In genomic region chr7:3206771-3207191, GRCh38 we compare ENCODE assay signal across 19 cellular contexts.
"Had no signal": no experiment of that assay in that cellular context is flagged by ENCODE, and none has a peak within 500 bp of the region (broad histone marks: within the 10 kb centered on the region; RNA-seq: fewer than 3 reads in every experiment).

No MANE protein-coding gene starts in this region.

- H3K27ac Mint-ChIP-seq: activated naive CD4-positive, alpha-beta T cell treated with anti-CD3 and anti-CD28 coated beads, Interleukin-2, amount 10 ng/mL, durations not matched to agents 7 days and 5 days; T-helper 2 cell treated with Interferon-gamma antibody and Interleukin-4, amounts not matched to agents 5 μg/mL and 100 μg/mL, for 36 hours had no signal

- H3K27ac ChIP-seq: adrenal gland, colonic mucosa, epithelial cell of prostate, prostate gland, suprapubic skin, upper lobe of left lung had no signal

- H3K27me3 Mint-ChIP-seq: activated naive CD4-positive, alpha-beta T cell treated with anti-CD3 and anti-CD28 coated beads, Interleukin-2, amount 10 ng/mL, durations not matched to agents 7 days and 5 days; naive thymus-derived CD8-positive, alpha-beta T cell had no signal

- H3K4me1 ChIP-seq: adrenal gland, colonic mucosa, prostate gland, upper lobe of left lung had no signal

- H3K36me3 Mint-ChIP-seq: activated naive CD4-positive, alpha-beta T cell treated with anti-CD3 and anti-CD28 coated beads, Interleukin-2, amount 10 ng/mL, durations not matched to agents 7 days and 5 days; naive thymus-derived CD8-positive, alpha-beta T cell had no signal

- H3K4me3 Mint-ChIP-seq: activated naive CD4-positive, alpha-beta T cell treated with anti-CD3 and anti-CD28 coated beads, Interleukin-2, amount 10 ng/mL, durations not matched to agents 7 days and 5 days; naive thymus-derived CD8-positive, alpha-beta T cell; T-helper 2 cell treated with Interferon-gamma antibody and Interleukin-4, amounts not matched to agents 5 μg/mL and 100 μg/mL, for 36 hours had no signal

- DNase-seq: activated CD4-positive, alpha-beta T cell treated with anti-CD3 and anti-CD28 coated beads, Interleukin-2, amount 50 U/mL, for 4 hours; activated CD4-positive, CD25-positive, alpha-beta regulatory T cell treated with anti-CD3 and anti-CD28 coated beads, Interleukin-2, amount 50 U/mL, for 72 hours; activated naive CD4-positive, alpha-beta T cell treated with anti-CD3 and anti-CD28 coated beads, Interleukin-2, amount 10 ng/mL, durations not matched to agents 7 days and 5 days; adrenal gland; caudate nucleus; colonic mucosa; effector CD8-positive, alpha-beta T cell; hippocampal formation; left colon; mammary epithelial cell; mucosa of descending colon; naive thymus-derived CD8-positive, alpha-beta T cell; stimulated activated naive CD8-positive, alpha-beta T cell treated with anti-CD3 and anti-CD28 coated beads, Interleukin-15, Interleukin-2, amounts not matched to agents 100 U/mL and 50 U/mL, for 24 hours; upper lobe of left lung had no signal

- H3K4me3 ChIP-seq: adrenal gland, colonic mucosa, mucosa of descending colon, prostate gland, suprapubic skin, upper lobe of left lung had no signal

- H3K9me3 ChIP-seq: adrenal gland, colonic mucosa, mucosa of descending colon, prostate gland, suprapubic skin, upper lobe of left lung had no signal

- H3K9me3 Mint-ChIP-seq: activated naive CD4-positive, alpha-beta T cell treated with anti-CD3 and anti-CD28 coated beads, Interleukin-2, amount 10 ng/mL, durations not matched to agents 7 days and 5 days; naive thymus-derived CD8-positive, alpha-beta T cell; T-helper 2 cell treated with Interferon-gamma antibody and Interleukin-4, amounts not matched to agents 5 μg/mL and 100 μg/mL, for 36 hours had no signal

- H3K36me3 ChIP-seq: adrenal gland, colonic mucosa, prostate gland, suprapubic skin, upper lobe of left lung had no signal

- ATAC-seq: left colon; mucosa of descending colon; naive thymus-derived CD8-positive, alpha-beta T cell; sciatic nerve; stimulated activated naive CD8-positive, alpha-beta T cell treated with anti-CD3 and anti-CD28 coated beads, Interleukin-15, Interleukin-2, amounts not matched to agents 100 U/mL and 50 U/mL, for 24 hours had no signal

- H3K27me3 ChIP-seq: adrenal gland, colonic mucosa, upper lobe of left lung had no signal

- H3K4me1 Mint-ChIP-seq: activated naive CD4-positive, alpha-beta T cell treated with anti-CD3 and anti-CD28 coated beads, Interleukin-2, amount 10 ng/mL, durations not matched to agents 7 days and 5 days; naive thymus-derived CD8-positive, alpha-beta T cell had no signal
